Comparison of ENCODE assay signal across 14 cellular contexts in genomic region chrX:153684447-153685178, GRCh38. TPM values are rescaled to one million over a fixed set of nuclear protein-coding genes. Genes with fewer than 3 reads are reported as not detected.
DNase-seq lines count a peak whose midpoint lies in the region; ATAC-seq and TF ChIP-seq lines count a peak whose summit lies in the region.
"Had no signal": no experiment of that assay in that cellular context is flagged by ENCODE, and none has a peak within 500 bp of the region (broad histone marks: within the 10 kb centered on the region; RNA-seq: fewer than 3 reads in every experiment).

No MANE protein-coding gene starts in this region.

- no peak for TF ChIP-seq CTCF in WTC11 (IDR thresholded peaks at IDR 0.05)

- H3K4me1 Mint-ChIP-seq in WTC11 = peaks cover 18% of the 10 kb centered on the region
- peaks cover 2% of the 10 kb centered on the region for H3K4me1 Mint-ChIP-seq in activated naive CD4-positive, alpha-beta T cell treated with anti-CD3 and anti-CD28 coated beads, Interleukin-2, amount 10 ng/mL, durations not matched to agents 7 days and 5 days
- H3K4me1 Mint-ChIP-seq: activated naive CD4-positive, alpha-beta T cell treated with anti-CD3 and anti-CD28 coated beads, Interleukin-2, amount 50 U/mL, for 24 hours had no signal

- H3K36me3 Mint-ChIP-seq in WTC11 = peaks cover 6% of the 10 kb centered on the region
- no peaks in the 10 kb centered on the region for H3K36me3 Mint-ChIP-seq in activated naive CD4-positive, alpha-beta T cell treated with anti-CD3 and anti-CD28 coated beads, Interleukin-2, amount 10 ng/mL, durations not matched to agents 7 days and 5 days
- H3K36me3 Mint-ChIP-seq: activated naive CD4-positive, alpha-beta T cell treated with anti-CD3 and anti-CD28 coated beads, Interleukin-2, amount 50 U/mL, for 24 hours had no signal

- DNase-seq in H7 = peak; percentile 85
- DNase-seq in WTC11 (ENCODE audit: low spot score) = peak; percentile 45
- DNase-seq in activated naive CD4-positive, alpha-beta T cell treated with anti-CD3 and anti-CD28 coated beads, Interleukin-2, amount 10 ng/mL, durations not matched to agents 7 days and 5 days = no peak
- DNase-seq: Calu3; caudate nucleus; foreskin melanocyte; GF-D8; NCI-H1092 treated with DMSO at 0.1 percent for 48 hours; stimulated activated CD4-positive, alpha-beta T cell treated with anti-CD3 and anti-CD28 coated beads, Interleukin-2, amount 100 ng/mL, for 24 hours; transverse colon had no signal

- 0 out of 2 replicates have a peak overlapping the region, but pooled peaks have one; percentile 3 for H3K4me3 Mint-ChIP-seq in WTC11
- H3K4me3 Mint-ChIP-seq in activated naive CD4-positive, alpha-beta T cell treated with anti-CD3 and anti-CD28 coated beads, Interleukin-2, amount 10 ng/mL, durations not matched to agents 7 days and 5 days = no peak overlapping the region
- H3K4me3 Mint-ChIP-seq: activated naive CD4-positive, alpha-beta T cell treated with anti-CD3 and anti-CD28 coated beads, Interleukin-2, amount 50 U/mL, for 24 hours had no signal

- POLR2A ChIA-PET in WTC11 (lab: Charles Lee) = interaction anchor here (0.9 to 1.9 kb wide), 5 partner anchors 11 to 241 kb away, joined by 3 to 7 read pairs (median 4); partner anchors contain the start of genes ARHGAP4, IDH3G and SSR4

- H3K9me3 ChIP-seq in mesodermal cell (ENCODE audit: control insufficient read depth, low read length) = no peaks in the 10 kb centered on the region
- H3K9me3 ChIP-seq: transverse colon had no signal

- no peaks in the 10 kb centered on the region for H3K27me3 ChIP-seq in H7 (ENCODE audit: control insufficient read depth, insufficient read depth, low read length)
- H3K27me3 ChIP-seq: transverse colon had no signal

- H3K4me1 ChIP-seq in mesodermal cell (ENCODE audit: control insufficient read depth, insufficient read depth, low read length, poor library complexity, severe bottlenecking) = peaks cover 13% of the 10 kb centered on the region

- WGBS in mesodermal cell (ENCODE audit: insufficient coverage in 2 of 2), 2 experiments = 34% methylated on average over 4 of the region's 22 CpGs; no CpG with 5 or more reads in 1 of the 2 experiments

- peak; percentile 34 for ATAC-seq in WTC11
- ATAC-seq in HG02798 (IDR thresholded peaks at IDR 0.05; ENCODE audit: poor library complexity, unreplicated experiment) = no peak
- ATAC-seq in GM21737 (IDR thresholded peaks at IDR 0.05; ENCODE audit: unreplicated experiment) = no peak

- CTCF ChIA-PET in WTC11 (lab: Charles Lee) = interaction anchor here (0.5 to 4.9 kb wide), 23 partner anchors 14 to 743 kb away, joined by 3 to 143 read pairs (median 4); partner anchors contain the start of genes DUSP9, HAUS7 and PNCK
- CTCF ChIA-PET in activated naive CD4-positive, alpha-beta T cell treated with anti-CD3 and anti-CD28 coated beads, Interleukin-2, amount 10 ng/mL, durations not matched to agents 7 days and 5 days (lab: Charles Lee) = interaction anchor here (2.6 kb wide), 1 partner anchor 16 kb away, joined by 12 read pairs; no protein-coding TSS in a partner anchor

- H3K27ac ChIP-seq in mesodermal cell (ENCODE audit: low read depth, low read length, severe bottlenecking) = peak overlapping the region; percentile 73
- H3K27ac ChIP-seq: transverse colon had no signal

- peaks cover 2% of the 10 kb centered on the region; the same call in 1 of the 2 replicates for H3K27me3 Mint-ChIP-seq in WTC11 (ENCODE audit: low read depth)
- peaks cover 60% of the 10 kb centered on the region for H3K27me3 Mint-ChIP-seq in activated naive CD4-positive, alpha-beta T cell treated with anti-CD3 and anti-CD28 coated beads, Interleukin-2, amount 10 ng/mL, durations not matched to agents 7 days and 5 days

- no peak overlapping the region for H3K27ac Mint-ChIP-seq in WTC11
- H3K27ac Mint-ChIP-seq in activated naive CD4-positive, alpha-beta T cell treated with anti-CD3 and anti-CD28 coated beads, Interleukin-2, amount 10 ng/mL, durations not matched to agents 7 days and 5 days = no peak overlapping the region
- H3K27ac Mint-ChIP-seq: activated naive CD4-positive, alpha-beta T cell treated with anti-CD3 and anti-CD28 coated beads, Interleukin-2, amount 50 U/mL, for 24 hours had no signal

- no peaks in the 10 kb centered on the region for H3K36me3 ChIP-seq in H7 (replicated peaks; ENCODE audit: control insufficient read depth, insufficient read depth, low read length)
- no peaks in the 10 kb centered on the region for H3K36me3 ChIP-seq in mesodermal cell (ENCODE audit: control insufficient read depth, insufficient read depth, low read length)
- H3K36me3 ChIP-seq: transverse colon had no signal

- H3K9me3 Mint-ChIP-seq in WTC11 = peaks cover 5% of the 10 kb centered on the region
- no peaks in the 10 kb centered on the region for H3K9me3 Mint-ChIP-seq in activated naive CD4-positive, alpha-beta T cell treated with anti-CD3 and anti-CD28 coated beads, Interleukin-2, amount 10 ng/mL, durations not matched to agents 7 days and 5 days
- H3K9me3 Mint-ChIP-seq: activated naive CD4-positive, alpha-beta T cell treated with anti-CD3 and anti-CD28 coated beads, Interleukin-2, amount 50 U/mL, for 24 hours had no signal

- H3K4me3 ChIP-seq in H7 (ENCODE audit: insufficient read depth, low read depth, low read length) (no peak overlapping the region), mesodermal cell (ENCODE audit: extremely low read depth, insufficient read depth, low read length, poor library complexity, severe bottlenecking) (no peak overlapping the region)
- H3K4me3 ChIP-seq: transverse colon had no signal

TF ChIP-seq in WTC11, 78 proteins besides CTCF, POLR2A, EP300 and RAD21:
- TF ChIP-seq NFATC4 (CRISPR knock-in tag; IDR thresholded peaks at IDR 0.05) (no peak), ZNF423 (CRISPR knock-in tag; IDR thresholded peaks at IDR 0.05) (peak; percentile 91), ATF6 (CRISPR knock-in tag; IDR thresholded peaks at IDR 0.05) (no peak)

RNA-seq across cellular contexts. Expression of gene SLC6A8, which starts 3.1 kb away (rescaled TPM):
- 29.4 and 40.2 TPM in 2 replicates for total RNA-seq in H7 (2014; rRNA removed; shearing (Covaris generic))
- 102 to 112 TPM (median 110 TPM) in 3 replicates for total RNA-seq in WTC11 (2021)
- polyA plus RNA-seq in mesodermal cell (2013, experiment 1 of 2) = 41.5 TPM
- 37.1 TPM for polyA plus RNA-seq in mesodermal cell (2013, experiment 2 of 2)

RNA-seq across cellular contexts. Expression of gene PNCK, which starts 11.0 kb away (rescaled TPM):
- 1.7 and 5.5 TPM in 2 replicates for total RNA-seq in H7 (2014; rRNA removed; shearing (Covaris generic))
- 8.6 to 14.3 TPM (median 12.1 TPM) in 3 replicates for total RNA-seq in WTC11 (2021)
- polyA plus RNA-seq in mesodermal cell (2013, experiment 1 of 2) = 0.66 TPM
- 1.2 TPM for polyA plus RNA-seq in mesodermal cell (2013, experiment 2 of 2)

RNA-seq across cellular contexts. Expression of gene DUSP9, which starts 37.6 kb away (rescaled TPM):
- 2.3 and 3.3 TPM in 2 replicates for total RNA-seq in H7 (2014; rRNA removed; shearing (Covaris generic))
- total RNA-seq in WTC11 (2021) = 2.5 to 2.8 TPM (median 2.5 TPM) in 3 replicates
- 0.55 TPM for polyA plus RNA-seq in mesodermal cell (2013, experiment 1 of 2)
- polyA plus RNA-seq in mesodermal cell (2013, experiment 2 of 2) = 1.2 TPM
- total RNA-seq: transverse colon had no signal

RNA-seq across cellular contexts. Expression of gene BCAP31, which starts 39.6 kb away (rescaled TPM):
- total RNA-seq in H7 (2014; rRNA removed; shearing (Covaris generic)) = 95.0 and 176 TPM in 2 replicates
- total RNA-seq in WTC11 (2021) = 142 to 150 TPM (median 144 TPM) in 3 replicates
- polyA plus RNA-seq in mesodermal cell (2013, experiment 1 of 2) = 174 TPM
- 145 TPM for polyA plus RNA-seq in mesodermal cell (2013, experiment 2 of 2)

RNA-seq across cellular contexts. Expression of gene ABCD1, which starts 40.0 kb away (rescaled TPM):
- total RNA-seq in H7 (2014; rRNA removed; shearing (Covaris generic)) = 12.2 and 17.1 TPM in 2 replicates
- total RNA-seq in WTC11 (2021) = 9.1 to 10.4 TPM (median 9.5 TPM) in 3 replicates
- 12.0 TPM for polyA plus RNA-seq in mesodermal cell (2013, experiment 1 of 2)
- 7.6 TPM for polyA plus RNA-seq in mesodermal cell (2013, experiment 2 of 2)
